17 cellular contexts compared by ENCODE assay signal in genomic region chr13:91155512-91156114, GRCh38.
DNase-seq lines count a peak whose midpoint lies in the region; ATAC-seq and TF ChIP-seq lines count a peak whose summit lies in the region.
"Had no signal": no experiment of that assay in that cellular context is flagged by ENCODE, and none has a peak within 500 bp of the region (broad histone marks: within the 10 kb centered on the region; RNA-seq: fewer than 3 reads in every experiment).

No MANE protein-coding gene starts in this region.

- no peaks in the 10 kb centered on the region for H3K36me3 ChIP-seq in SK-N-SH (replicated peaks in 1 of 2; ENCODE audit: control insufficient read depth in 1 of 2, insufficient read depth in 2 of 2, low read length in 1 of 2)
- H3K36me3 ChIP-seq: BLaER1 treated with 17β-estradiol and CSF1 and Interleukin-3, amounts not matched to agents 10 nM and 100 nM; thyroid gland had no signal

- ATAC-seq in SK-N-SH treated with all-trans-retinoic acid at 6 μM for 48 hours (no peak), HG02610 (IDR thresholded peaks at IDR 0.05; ENCODE audit: unreplicated experiment) (no peak), GM18519 (IDR thresholded peaks at IDR 0.05; ENCODE audit: low FRiP score, unreplicated experiment) (no peak)

- TF ChIP-seq RAD21 in SK-N-SH (IDR thresholded peaks at IDR 0.05; ENCODE audit: low read length) = no peak

- H3F3A ChIP-seq in SK-N-SH (replicated peaks; ENCODE audit: insufficient read depth) = no peaks in the 10 kb centered on the region

- no peak overlapping the region for H3K4me3 Mint-ChIP-seq in mesothelial cell of epicardium
- H3K4me3 Mint-ChIP-seq: activated naive CD4-positive, alpha-beta T cell treated with anti-CD3 and anti-CD28 coated beads for 36 hours had no signal

- no peak overlapping the region for H3K9ac ChIP-seq in SK-N-SH
- H3K9ac ChIP-seq: BLaER1 treated with 17β-estradiol and CSF1 and Interleukin-3, amounts not matched to agents 10 nM and 100 nM had no signal

- H3K27me3 ChIP-seq in SK-N-SH (ENCODE audit: insufficient read depth) = no peaks in the 10 kb centered on the region
- H3K27me3 ChIP-seq: BLaER1 treated with 17β-estradiol and CSF1 and Interleukin-3, amounts not matched to agents 10 nM and 100 nM; thyroid gland had no signal

- CTCF ChIA-PET in SK-N-SH (lab: Yijun Ruan, JAX) = interaction anchor here (1.7 to 6.2 kb wide), 3 partner anchors 19 to 45 kb away, joined by 4 to 53 read pairs (median 38); no protein-coding TSS in a partner anchor

- TF ChIP-seq EP300 in SK-N-SH (IDR thresholded peaks at IDR 0.05; ENCODE audit: borderline replicate concordance in 1 of 2, low read depth in 1 of 2, low read length in 1 of 2) = no peak

- no peak for DNase-seq in SK-N-SH
- peak; percentile 57 for DNase-seq in cerebellar cortex (ENCODE audit: low spot score)
- no peak for DNase-seq in mesothelial cell of epicardium (ENCODE audit: low spot score in 2 of 2, unreplicated experiment in 2 of 2)
- no peak for DNase-seq in T-helper 9 cell
- no peak for DNase-seq in germinal center (ENCODE audit: low spot score)
- DNase-seq: activated naive CD4-positive, alpha-beta T cell treated with anti-CD3 and anti-CD28 coated beads for 36 hours; cortex of kidney; erythroblast; KG1; NCI-H345; T1000; thyroid gland had no signal

- POLR2A ChIA-PET in SK-N-SH (lab: Yijun Ruan, JAX) = no interaction called here

- no peaks in the 10 kb centered on the region for H3K9me2 ChIP-seq in SK-N-SH

- H3K9me3 ChIP-seq in SK-N-SH = no peaks in the 10 kb centered on the region
- H3K9me3 ChIP-seq: BLaER1 treated with 17β-estradiol and CSF1 and Interleukin-3, amounts not matched to agents 10 nM and 100 nM; thyroid gland had no signal

- H4K20me1 ChIP-seq in SK-N-SH (ENCODE audit: insufficient read depth) = no peaks in the 10 kb centered on the region
- H4K20me1 ChIP-seq: BLaER1 treated with 17β-estradiol and CSF1 and Interleukin-3, amounts not matched to agents 10 nM and 100 nM had no signal

- H3K4me1 ChIP-seq in SK-N-SH (ENCODE audit: control insufficient read depth in 1 of 2, insufficient read depth in 2 of 2, low read depth in 1 of 2, low read length in 1 of 2) = peaks cover 0 to 23% of the 10 kb centered on the region in 2 experiments; a peak in 2 of 4 replicates
- H3K4me1 ChIP-seq: thyroid gland had no signal

- no peaks in the 10 kb centered on the region for H3K27me3 Mint-ChIP-seq in mesothelial cell of epicardium (ENCODE audit: low read depth)

- H3K79me2 ChIP-seq in SK-N-SH (ENCODE audit: insufficient read depth) = no peaks in the 10 kb centered on the region

- H3K27ac Mint-ChIP-seq in mesothelial cell of epicardium = peak overlapping the region; percentile 94
- H3K27ac Mint-ChIP-seq: activated naive CD4-positive, alpha-beta T cell treated with anti-CD3 and anti-CD28 coated beads for 36 hours had no signal

- no peaks in the 10 kb centered on the region for H3K36me3 Mint-ChIP-seq in mesothelial cell of epicardium

- 96% methylated on average over 5 of the region's 5 CpGs for WGBS in SK-N-SH (ENCODE audit: low lambda C conversion rate)

- H3K4me1 Mint-ChIP-seq in mesothelial cell of epicardium = peaks cover 61% of the 10 kb centered on the region

- H3K4me2 ChIP-seq in SK-N-SH = no peak overlapping the region

- TF ChIP-seq CTCF in SK-N-SH (IDR thresholded peaks at IDR 0.05) = no peak
- no peak for TF ChIP-seq CTCF in mesothelial cell of epicardium (IDR thresholded peaks at IDR 0.05; ENCODE audit: unreplicated experiment)

- H3K9me3 Mint-ChIP-seq in mesothelial cell of epicardium = no peaks in the 10 kb centered on the region
- H3K9me3 Mint-ChIP-seq: activated naive CD4-positive, alpha-beta T cell treated with anti-CD3 and anti-CD28 coated beads for 36 hours had no signal

- H2AFZ ChIP-seq in SK-N-SH (ENCODE audit: low read depth) = no peak overlapping the region

- no peak overlapping the region for H3K4me3 ChIP-seq in SK-N-SH (ENCODE audit: low read depth in 2 of 2, low read length in 1 of 2)
- H3K4me3 ChIP-seq: BLaER1 treated with 17β-estradiol and CSF1 and Interleukin-3, amounts not matched to agents 10 nM and 100 nM; skin epidermis; thyroid gland had no signal

- H3K27ac ChIP-seq in SK-N-SH (ENCODE audit: low read depth in 2 of 2, low read length in 1 of 2) = peak overlapping the region in 1 of 2 experiments; percentile 91; a peak in 2 of 4 replicates
- H3K27ac ChIP-seq: thyroid gland had no signal

TF ChIP-seq in SK-N-SH treated with all-trans-retinoic acid at 6 μM for 48 hours, 23 proteins besides CTCF, POLR2A, EP300 and RAD21 (continues in another document):
- TF ChIP-seq ARNTL (CRISPR knock-in tag; IDR thresholded peaks at IDR 0.05; ENCODE audit: borderline replicate concordance, low read depth) (no peak), RARB (CRISPR knock-in tag; IDR thresholded peaks at IDR 0.05) (no peak), ISL1 (CRISPR knock-in tag; IDR thresholded peaks at IDR 0.05) (peak; percentile 19; the same call in 1 of the 2 replicates), ZNF70 (CRISPR knock-in tag; IDR thresholded peaks at IDR 0.05) (peak; percentile 95), PPARA (CRISPR knock-in tag; IDR thresholded peaks at IDR 0.05; ENCODE audit: borderline replicate concordance) (no peak)
- TF ChIP-seq, protein P1, sequence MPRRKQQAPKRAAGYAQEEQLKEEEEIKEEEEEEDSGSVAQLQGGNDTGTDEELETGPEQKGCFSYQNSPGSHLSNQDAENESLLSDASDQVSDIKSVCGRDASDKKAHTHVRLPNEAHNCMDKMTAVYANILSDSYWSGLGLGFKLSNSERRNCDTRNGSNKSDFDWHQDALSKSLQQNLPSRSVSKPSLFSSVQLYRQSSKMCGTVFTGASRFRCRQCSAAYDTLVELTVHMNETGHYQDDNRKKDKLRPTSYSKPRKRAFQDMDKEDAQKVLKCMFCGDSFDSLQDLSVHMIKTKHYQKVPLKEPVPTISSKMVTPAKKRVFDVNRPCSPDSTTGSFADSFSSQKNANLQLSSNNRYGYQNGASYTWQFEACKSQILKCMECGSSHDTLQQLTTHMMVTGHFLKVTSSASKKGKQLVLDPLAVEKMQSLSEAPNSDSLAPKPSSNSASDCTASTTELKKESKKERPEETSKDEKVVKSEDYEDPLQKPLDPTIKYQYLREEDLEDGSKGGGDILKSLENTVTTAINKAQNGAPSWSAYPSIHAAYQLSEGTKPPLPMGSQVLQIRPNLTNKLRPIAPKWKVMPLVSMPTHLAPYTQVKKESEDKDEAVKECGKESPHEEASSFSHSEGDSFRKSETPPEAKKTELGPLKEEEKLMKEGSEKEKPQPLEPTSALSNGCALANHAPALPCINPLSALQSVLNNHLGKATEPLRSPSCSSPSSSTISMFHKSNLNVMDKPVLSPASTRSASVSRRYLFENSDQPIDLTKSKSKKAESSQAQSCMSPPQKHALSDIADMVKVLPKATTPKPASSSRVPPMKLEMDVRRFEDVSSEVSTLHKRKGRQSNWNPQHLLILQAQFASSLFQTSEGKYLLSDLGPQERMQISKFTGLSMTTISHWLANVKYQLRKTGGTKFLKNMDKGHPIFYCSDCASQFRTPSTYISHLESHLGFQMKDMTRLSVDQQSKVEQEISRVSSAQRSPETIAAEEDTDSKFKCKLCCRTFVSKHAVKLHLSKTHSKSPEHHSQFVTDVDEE (CRISPR knock-in tag; IDR thresholded peaks at IDR 0.05) = 0 out of 2 replicates have a peak, but pooled peaks have one; percentile 15

TF ChIP-seq in SK-N-SH, 30 proteins besides CTCF, POLR2A, EP300 and RAD21:
- TF ChIP-seq SMC3 (IDR thresholded peaks at IDR 0.05; ENCODE audit: low read depth, low read length) (no peak), JUND (IDR thresholded peaks at IDR 0.05) (no peak), RCOR1 (IDR thresholded peaks at IDR 0.05; ENCODE audit: low read length) (no peak), SIN3A (IDR thresholded peaks at IDR 0.05; ENCODE audit: borderline replicate concordance, low read depth, low read length) (no peak), TCF12 (IDR thresholded peaks at IDR 0.05) (no peak), NRF1 (IDR thresholded peaks at IDR 0.05; ENCODE audit: low read depth, low read length) (no peak), EZH2phosphoT487 (IDR thresholded peaks at IDR 0.05; ENCODE audit: borderline replicate concordance, low read depth) (no peak), RXRA (IDR thresholded peaks at IDR 0.05; ENCODE audit: borderline replicate concordance, low read depth) (no peak)
- TF ChIP-seq, protein P2, sequence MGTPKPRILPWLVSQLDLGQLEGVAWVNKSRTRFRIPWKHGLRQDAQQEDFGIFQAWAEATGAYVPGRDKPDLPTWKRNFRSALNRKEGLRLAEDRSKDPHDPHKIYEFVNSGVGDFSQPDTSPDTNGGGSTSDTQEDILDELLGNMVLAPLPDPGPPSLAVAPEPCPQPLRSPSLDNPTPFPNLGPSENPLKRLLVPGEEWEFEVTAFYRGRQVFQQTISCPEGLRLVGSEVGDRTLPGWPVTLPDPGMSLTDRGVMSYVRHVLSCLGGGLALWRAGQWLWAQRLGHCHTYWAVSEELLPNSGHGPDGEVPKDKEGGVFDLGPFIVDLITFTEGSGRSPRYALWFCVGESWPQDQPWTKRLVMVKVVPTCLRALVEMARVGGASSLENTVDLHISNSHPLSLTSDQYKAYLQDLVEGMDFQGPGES (IDR thresholded peaks at IDR 0.05; ENCODE audit: low read depth, low read length) = no peak
